In genomic region chr19:35757749-35758608, GRCh38 we compare ENCODE assay signal across 8 cellular contexts. TPM values are rescaled to one million over a fixed set of nuclear protein-coding genes. Genes with fewer than 3 reads are reported as not detected.
A peak's percentile ranks its signal among the peaks of the same experiment; 100 is the strongest.
DNase-seq lines count a peak whose midpoint lies in the region; ATAC-seq and TF ChIP-seq lines count a peak whose summit lies in the region.

PROSER3 (plus strand) TSS chr19:35758176; CDS start chr19:35758216, 40 bp downstream.

- H3K4me2 ChIP-seq in smooth muscle cell = peak within 1 kb of the TSS; percentile 86

- ATAC-seq in GM18909 (IDR thresholded peaks at IDR 0.05; ENCODE audit: poor library complexity, unreplicated experiment) = peak; percentile 95
- ATAC-seq in HG03175 (IDR thresholded peaks at IDR 0.05; ENCODE audit: unreplicated experiment) = peak; percentile 98
- peak; percentile 94 for ATAC-seq in WTC11

- peak within 1 kb of the TSS; percentile 94 for H3K4me3 Mint-ChIP-seq in WTC11

- peaks cover 23% of the 10 kb centered on the region for H3K27me3 Mint-ChIP-seq in WTC11 (ENCODE audit: low read depth)

- H3K9me3 Mint-ChIP-seq in WTC11 = no peaks in the 10 kb centered on the region

- H3K27ac Mint-ChIP-seq in WTC11 = peak within 1 kb of the TSS; percentile 82

- H3K79me2 ChIP-seq in smooth muscle cell (ENCODE audit: low read depth) = peaks cover 29% of the 10 kb centered on the region

- TF ChIP-seq CTCF in AG04450 (IDR thresholded peaks at IDR 0.05; ENCODE audit: low read depth, low read length) = no peak
- TF ChIP-seq CTCF in WTC11 (IDR thresholded peaks at IDR 0.05) = no peak
- no peak for TF ChIP-seq CTCF in cardiac fibroblast (IDR thresholded peaks at IDR 0.05; ENCODE audit: low read depth, low read length)
- no peak for TF ChIP-seq CTCF in smooth muscle cell (IDR thresholded peaks at IDR 0.05; ENCODE audit: borderline replicate concordance, insufficient read depth, poor library complexity, severe bottlenecking)

- H4K20me1 ChIP-seq in smooth muscle cell (ENCODE audit: low read depth) = peaks cover 20% of the 10 kb centered on the region

- POLR2A ChIA-PET in AG04450 (lab: Yijun Ruan, JAX) = interaction anchor here (0.7 to 2.4 kb wide), 4 partner anchors 8 to 18 kb away, joined by 3 to 20 read pairs (median 13); partner anchors contain the start of genes LIN37, PSENEN and U2AF1L4
- POLR2A ChIA-PET in WTC11 (lab: Charles Lee) = interaction anchor here (0.7 to 2.5 kb wide), 4 partner anchors 10 to 26 kb away, joined by 3 to 13 read pairs (median 8); partner anchors contain the start of gene LIN37

- H3K9me3 ChIP-seq in AG04450 (ENCODE audit: control insufficient read depth, insufficient read depth, low read length) (no peaks in the 10 kb centered on the region), smooth muscle cell (replicated peaks; ENCODE audit: low read depth) (no peaks in the 10 kb centered on the region)

- peaks cover 28% of the 10 kb centered on the region for H3K4me1 ChIP-seq in smooth muscle cell (ENCODE audit: low read depth)

- H3K27ac ChIP-seq in AG04450 (ENCODE audit: low read depth, low read length) (peak within 1 kb of the TSS; percentile 99), smooth muscle cell (ENCODE audit: low read depth) (peak within 1 kb of the TSS; percentile 99)

- peak within 1 kb of the TSS; percentile 39 for H2AFZ ChIP-seq in smooth muscle cell (ENCODE audit: low read depth)

- CTCF ChIA-PET in AG04450 (lab: Charles Lee) (interaction anchor here (1.0 kb wide), 1 partner anchor 10 kb away, joined by 3 read pairs; the partner anchor contains the start of gene LIN37), WTC11 (lab: Charles Lee) (interaction anchor here (0.7 to 2.9 kb wide), 5 partner anchors 9 to 27 kb away, joined by 3 to 13 read pairs (median 5); partner anchors contain the start of genes LIN37, PSENEN and U2AF1L4)

- H3K4me3 ChIP-seq in AG04450 (ENCODE audit: low read depth, low read length) = peak within 1 kb of the TSS; percentile 100
- H3K4me3 ChIP-seq in cardiac fibroblast (replicated peaks in 1 of 2; ENCODE audit: low read depth in 2 of 2, low read length in 2 of 2) = peak within 1 kb of the TSS; percentile 93 to 99
- peak within 1 kb of the TSS; percentile 69 for H3K4me3 ChIP-seq in smooth muscle cell

- H3K27me3 ChIP-seq in AG04450 (ENCODE audit: control insufficient read depth, insufficient read depth, low read length) (no peaks in the 10 kb centered on the region), smooth muscle cell (ENCODE audit: low read depth) (no peaks in the 10 kb centered on the region)

- peak; percentile 100 for DNase-seq in AG04450 (ENCODE audit: low read depth, low spot score)
- peak; percentile 99 for DNase-seq in NCI-H226
- peak; percentile 99 for DNase-seq in WTC11 (ENCODE audit: low spot score)
- peak; percentile 100 for DNase-seq in cardiac fibroblast (ENCODE audit: low read depth in 2 of 2)
- DNase-seq in iPS-NIHi7 (ENCODE audit: extremely low spot score) = peak; percentile 96
- peak; percentile 85 for DNase-seq in smooth muscle cell (lab: John Stamatoyannopoulos, UW; ENCODE audit: unreplicated experiment)

- H3K9ac ChIP-seq in smooth muscle cell (ENCODE audit: low read depth) = peak within 1 kb of the TSS; percentile 92

- peaks cover 11% of the 10 kb centered on the region for H3K36me3 Mint-ChIP-seq in WTC11

- WGBS in smooth muscle cell (ENCODE audit: low lambda C conversion rate) = under 1% methylated on average over 49 of the region's 53 CpGs

- H3K36me3 ChIP-seq in smooth muscle cell (ENCODE audit: low read depth) = peaks cover 4% of the 10 kb centered on the region

- H3F3A ChIP-seq in smooth muscle cell (ENCODE audit: low read depth) = peaks cover 27% of the 10 kb centered on the region

- peaks cover 16% of the 10 kb centered on the region for H3K4me1 Mint-ChIP-seq in WTC11

TF ChIP-seq in WTC11, 78 proteins besides CTCF, POLR2A, EP300 and RAD21 (continues in another document):
- peak; percentile 100 for TF ChIP-seq NFYB (CRISPR knock-in tag; conservative IDR thresholded peaks at IDR 0.05; ENCODE audit: low read depth)
- TF ChIP-seq HMGXB4 (CRISPR knock-in tag; IDR thresholded peaks at IDR 0.05) = no peak
- TF ChIP-seq ZNF317 (CRISPR knock-in tag; IDR thresholded peaks at IDR 0.05; ENCODE audit: borderline replicate concordance, low read depth) = no peak
- TF ChIP-seq ETV6 (CRISPR knock-in tag; IDR thresholded peaks at IDR 0.05) = 0 out of 2 replicates have a peak, but pooled peaks have one; percentile 19
- no peak for TF ChIP-seq FOXJ3 (CRISPR knock-in tag; IDR thresholded peaks at IDR 0.05; ENCODE audit: borderline replicate concordance)
- TF ChIP-seq FOXK1 (CRISPR knock-in tag; IDR thresholded peaks at IDR 0.05) = 0 out of 2 replicates have a peak, but pooled peaks have one; percentile 56
- TF ChIP-seq ERG (CRISPR knock-in tag; IDR thresholded peaks at IDR 0.05) = no peak
- no peak for TF ChIP-seq MXD4 (CRISPR knock-in tag; IDR thresholded peaks at IDR 0.05; ENCODE audit: borderline replicate concordance)
- 0 out of 2 replicates have a peak, but pooled peaks have one; percentile 51 for TF ChIP-seq ZNF416 (CRISPR knock-in tag; IDR thresholded peaks at IDR 0.05)
- TF ChIP-seq TCF7 (CRISPR knock-in tag; IDR thresholded peaks at IDR 0.05; ENCODE audit: low read depth) = no peak
- TF ChIP-seq USF1 (CRISPR knock-in tag; IDR thresholded peaks at IDR 0.05) = no peak
- no peak for TF ChIP-seq PRRX2 (CRISPR knock-in tag; IDR thresholded peaks at IDR 0.05)
- no peak for TF ChIP-seq ZSCAN18 (CRISPR knock-in tag; IDR thresholded peaks at IDR 0.05)
- TF ChIP-seq FOXP4 (CRISPR knock-in tag; IDR thresholded peaks at IDR 0.05) = peak; percentile 54; the same call in 1 of the 2 replicates
- no peak for TF ChIP-seq CBFB (CRISPR knock-in tag; IDR thresholded peaks at IDR 0.05; ENCODE audit: low read depth)
- TF ChIP-seq ZNF671 (CRISPR knock-in tag; IDR thresholded peaks at IDR 0.05) = no peak
- TF ChIP-seq ZNF138 (CRISPR knock-in tag; conservative IDR thresholded peaks at IDR 0.05) = no peak
- no peak for TF ChIP-seq HMGA2 (CRISPR knock-in tag; IDR thresholded peaks at IDR 0.05)

RNA-seq across cellular contexts. Expression of gene PROSER3, which starts in this region (rescaled TPM):
- polyA plus RNA-seq in AG04450 (2011; rRNA removed) (5.2 and 7.1 TPM in 2 replicates), smooth muscle cell (24.8 and 32.3 TPM in 2 replicates)
- 11.4 and 15.4 TPM in 2 replicates for polyA minus RNA-seq in AG04450 (2011; rRNA and poly(A)+ RNA removed)
- total RNA-seq in WTC11 (2021) (32.9 to 36.7 TPM (median 36.2 TPM) in 3 replicates), smooth muscle cell (6.1 and 13.7 TPM in 2 replicates)

Comparison
In these comparisons a context has a peak if more than half of its experiments do, and no peak if none do; other contexts are left out.
1. Peak in every context shown above with its lines: DNase-seq, ATAC-seq, H3K4me3 ChIP-seq and H3K27ac ChIP-seq.